ENCODE assay signal across 2 cellular contexts in the genomic region with DNA sequence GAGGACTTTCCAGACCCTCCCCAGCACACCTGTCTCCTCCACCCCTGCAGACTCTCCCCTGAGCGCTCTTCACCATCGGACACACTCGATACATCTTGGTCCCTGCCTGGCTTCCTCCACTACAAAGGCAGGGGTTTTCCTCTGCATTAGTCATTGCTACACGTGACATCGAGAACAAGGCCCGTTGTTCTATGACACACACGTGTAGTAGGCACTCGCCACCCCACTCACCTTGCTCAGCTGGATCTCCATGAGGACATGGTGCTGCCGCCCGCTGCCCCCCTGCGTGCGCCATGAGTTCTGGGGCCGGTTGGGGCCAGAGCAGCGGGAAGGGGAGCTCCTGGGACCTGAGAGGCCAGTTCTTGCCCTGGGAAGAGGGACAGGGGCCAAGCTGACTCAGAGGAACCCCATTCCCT.
TF ChIP-seq lines count a peak whose summit lies in the region.

No MANE protein-coding gene starts in this region.

TF ChIP-seq in GM12891, 5 proteins besides CTCF, POLR2A, EP300 and RAD21:
- TF ChIP-seq TAF1 (IDR thresholded peaks at IDR 0.05; ENCODE audit: low read depth, low read length) (no peak), POU2F2 (IDR thresholded peaks at IDR 0.05; ENCODE audit: low read depth, low read length) (no peak), PAX5 (IDR thresholded peaks at IDR 0.05; ENCODE audit: insufficient read depth, low read length, severe bottlenecking) (no peak), POLR2AphosphoS5 (IDR thresholded peaks at IDR 0.05; ENCODE audit: low read depth, low read length) (no peak), SPI1 (IDR thresholded peaks at IDR 0.05; ENCODE audit: low read depth, low read length) (no peak)

TF ChIP-seq in GM12878, 131 proteins besides CTCF, POLR2A, EP300 and RAD21 (continues in another document):
- TF ChIP-seq PAX5 (IDR thresholded peaks at IDR 0.05; ENCODE audit: borderline replicate concordance, low read depth, low read length), result 0 out of 2 replicates have a peak, but pooled peaks have one; percentile 27
- peak; percentile 94 for TF ChIP-seq RAD51 (IDR thresholded peaks at IDR 0.05)
- no peak for TF ChIP-seq ZZZ3 (IDR thresholded peaks at IDR 0.05; ENCODE audit: control insufficient read depth, insufficient read length, low read depth)
- TF ChIP-seq NR2C2 (IDR thresholded peaks at IDR 0.05; ENCODE audit: borderline replicate concordance, control insufficient read depth, insufficient read length, low read depth), result no peak
- no peak for TF ChIP-seq NFXL1 (IDR thresholded peaks at IDR 0.05; ENCODE audit: borderline replicate concordance)
- TF ChIP-seq ZNF217 (IDR thresholded peaks at IDR 0.05), result no peak
- TF ChIP-seq, protein P1, sequence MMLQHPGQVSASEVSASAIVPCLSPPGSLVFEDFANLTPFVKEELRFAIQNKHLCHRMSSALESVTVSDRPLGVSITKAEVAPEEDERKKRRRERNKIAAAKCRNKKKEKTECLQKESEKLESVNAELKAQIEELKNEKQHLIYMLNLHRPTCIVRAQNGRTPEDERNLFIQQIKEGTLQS (IDR thresholded peaks at IDR 0.05; ENCODE audit: borderline replicate concordance, extremely low read depth, low read depth, low read length), result peak; percentile 53; the same call in 1 of the 2 replicates
- TF ChIP-seq SREBF2 (IDR thresholded peaks at IDR 0.05; ENCODE audit: low read length), result no peak
- TF ChIP-seq SREBF1 (IDR thresholded peaks at IDR 0.05; ENCODE audit: low read length), result no peak
- TF ChIP-seq SUPT20H (IDR thresholded peaks at IDR 0.05; ENCODE audit: borderline replicate concordance, control insufficient read depth, low read depth, low read length), result no peak
- TF ChIP-seq POU2F2 (IDR thresholded peaks at IDR 0.05; ENCODE audit: borderline replicate concordance, low read depth, low read length), result no peak
- TF ChIP-seq, protein P2, sequence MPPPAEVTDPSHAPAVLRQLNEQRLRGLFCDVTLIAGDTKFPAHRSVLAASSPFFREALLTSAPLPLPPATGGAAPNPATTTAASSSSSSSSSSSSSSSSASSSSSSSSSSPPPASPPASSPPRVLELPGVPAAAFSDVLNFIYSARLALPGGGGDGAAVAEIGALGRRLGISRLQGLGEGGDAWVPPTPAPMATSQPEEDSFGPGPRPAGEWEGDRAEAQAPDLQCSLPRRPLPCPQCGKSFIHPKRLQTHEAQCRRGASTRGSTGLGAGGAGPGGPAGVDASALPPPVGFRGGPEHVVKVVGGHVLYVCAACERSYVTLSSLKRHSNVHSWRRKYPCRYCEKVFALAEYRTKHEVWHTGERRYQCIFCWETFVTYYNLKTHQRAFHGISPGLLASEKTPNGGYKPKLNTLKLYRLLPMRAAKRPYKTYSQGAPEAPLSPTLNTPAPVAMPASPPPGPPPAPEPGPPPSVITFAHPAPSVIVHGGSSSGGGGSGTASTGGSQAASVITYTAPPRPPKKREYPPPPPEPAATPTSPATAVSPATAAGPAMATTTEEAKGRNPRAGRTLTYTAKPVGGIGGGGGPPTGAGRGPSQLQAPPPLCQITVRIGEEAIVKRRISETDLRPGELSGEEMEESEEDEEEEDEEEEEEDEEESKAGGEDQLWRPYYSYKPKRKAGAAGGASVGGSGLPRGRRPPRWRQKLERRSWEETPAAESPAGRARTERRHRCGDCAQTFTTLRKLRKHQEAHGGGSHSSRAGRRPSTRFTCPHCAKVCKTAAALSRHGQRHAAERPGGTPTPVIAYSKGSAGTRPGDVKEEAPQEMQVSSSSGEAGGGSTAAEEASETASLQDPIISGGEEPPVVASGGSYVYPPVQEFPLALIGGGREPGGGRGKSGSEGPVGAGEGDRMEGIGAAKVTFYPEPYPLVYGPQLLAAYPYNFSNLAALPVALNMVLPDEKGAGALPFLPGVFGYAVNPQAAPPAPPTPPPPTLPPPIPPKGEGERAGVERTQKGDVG (CRISPR knock-in tag; IDR thresholded peaks at IDR 0.05), result no peak
- no peak for TF ChIP-seq EZH2 (IDR thresholded peaks at IDR 0.05; ENCODE audit: borderline replicate concordance, control insufficient read depth, low read depth, low read length)
- peak in 1 of 2 experiments; percentile 46; a peak in 1 of 4 replicates for TF ChIP-seq ETV6 (conservative IDR thresholded peaks at IDR 0.05 in 1 of 2, IDR thresholded peaks at IDR 0.05 in 1 of 2; ENCODE audit: borderline replicate concordance in 1 of 2, low read depth in 1 of 2)
- no peak for TF ChIP-seq JUND (IDR thresholded peaks at IDR 0.05; ENCODE audit: low read depth, low read length)
- TF ChIP-seq, protein P3, sequence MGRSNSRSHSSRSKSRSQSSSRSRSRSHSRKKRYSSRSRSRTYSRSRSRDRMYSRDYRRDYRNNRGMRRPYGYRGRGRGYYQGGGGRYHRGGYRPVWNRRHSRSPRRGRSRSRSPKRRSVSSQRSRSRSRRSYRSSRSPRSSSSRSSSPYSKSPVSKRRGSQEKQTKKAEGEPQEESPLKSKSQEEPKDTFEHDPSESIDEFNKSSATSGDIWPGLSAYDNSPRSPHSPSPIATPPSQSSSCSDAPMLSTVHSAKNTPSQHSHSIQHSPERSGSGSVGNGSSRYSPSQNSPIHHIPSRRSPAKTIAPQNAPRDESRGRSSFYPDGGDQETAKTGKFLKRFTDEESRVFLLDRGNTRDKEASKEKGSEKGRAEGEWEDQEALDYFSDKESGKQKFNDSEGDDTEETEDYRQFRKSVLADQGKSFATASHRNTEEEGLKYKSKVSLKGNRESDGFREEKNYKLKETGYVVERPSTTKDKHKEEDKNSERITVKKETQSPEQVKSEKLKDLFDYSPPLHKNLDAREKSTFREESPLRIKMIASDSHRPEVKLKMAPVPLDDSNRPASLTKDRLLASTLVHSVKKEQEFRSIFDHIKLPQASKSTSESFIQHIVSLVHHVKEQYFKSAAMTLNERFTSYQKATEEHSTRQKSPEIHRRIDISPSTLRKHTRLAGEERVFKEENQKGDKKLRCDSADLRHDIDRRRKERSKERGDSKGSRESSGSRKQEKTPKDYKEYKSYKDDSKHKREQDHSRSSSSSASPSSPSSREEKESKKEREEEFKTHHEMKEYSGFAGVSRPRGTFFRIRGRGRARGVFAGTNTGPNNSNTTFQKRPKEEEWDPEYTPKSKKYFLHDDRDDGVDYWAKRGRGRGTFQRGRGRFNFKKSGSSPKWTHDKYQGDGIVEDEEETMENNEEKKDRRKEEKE (IDR thresholded peaks at IDR 0.05), result no peak
- peak; percentile 84 for TF ChIP-seq NBN (IDR thresholded peaks at IDR 0.05)
- TF ChIP-seq FOXK2 (IDR thresholded peaks at IDR 0.05), result no peak
- TF ChIP-seq, protein P4, sequence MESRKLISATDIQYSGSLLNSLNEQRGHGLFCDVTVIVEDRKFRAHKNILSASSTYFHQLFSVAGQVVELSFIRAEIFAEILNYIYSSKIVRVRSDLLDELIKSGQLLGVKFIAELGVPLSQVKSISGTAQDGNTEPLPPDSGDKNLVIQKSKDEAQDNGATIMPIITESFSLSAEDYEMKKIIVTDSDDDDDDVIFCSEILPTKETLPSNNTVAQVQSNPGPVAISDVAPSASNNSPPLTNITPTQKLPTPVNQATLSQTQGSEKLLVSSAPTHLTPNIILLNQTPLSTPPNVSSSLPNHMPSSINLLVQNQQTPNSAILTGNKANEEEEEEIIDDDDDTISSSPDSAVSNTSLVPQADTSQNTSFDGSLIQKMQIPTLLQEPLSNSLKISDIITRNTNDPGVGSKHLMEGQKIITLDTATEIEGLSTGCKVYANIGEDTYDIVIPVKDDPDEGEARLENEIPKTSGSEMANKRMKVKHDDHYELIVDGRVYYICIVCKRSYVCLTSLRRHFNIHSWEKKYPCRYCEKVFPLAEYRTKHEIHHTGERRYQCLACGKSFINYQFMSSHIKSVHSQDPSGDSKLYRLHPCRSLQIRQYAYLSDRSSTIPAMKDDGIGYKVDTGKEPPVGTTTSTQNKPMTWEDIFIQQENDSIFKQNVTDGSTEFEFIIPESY (IDR thresholded peaks at IDR 0.05), result peak; percentile 81
- TF ChIP-seq CBFB (IDR thresholded peaks at IDR 0.05; ENCODE audit: low read depth), result no peak
- TF ChIP-seq CREB1 (IDR thresholded peaks at IDR 0.05; ENCODE audit: low read depth), result peak; percentile 66
- peak; percentile 48; the same call in 1 of the 2 replicates for TF ChIP-seq CREM (IDR thresholded peaks at IDR 0.05; ENCODE audit: low read depth)
- TF ChIP-seq NFYA (IDR thresholded peaks at IDR 0.05; ENCODE audit: borderline replicate concordance, low read depth, low read length), result no peak
- peak; percentile 58 for TF ChIP-seq IKZF1 (conservative IDR thresholded peaks at IDR 0.05)
- TF ChIP-seq EED (IDR thresholded peaks at IDR 0.05; ENCODE audit: low read depth), result no peak
- TF ChIP-seq CBX3 (IDR thresholded peaks at IDR 0.05; ENCODE audit: borderline replicate concordance, low read depth), result no peak
- TF ChIP-seq HDAC6 (IDR thresholded peaks at IDR 0.05; ENCODE audit: unreplicated experiment), result no peak
- no peak for TF ChIP-seq NFIC (IDR thresholded peaks at IDR 0.05; ENCODE audit: low read depth, low read length)
- no peak for TF ChIP-seq NR2C1 (IDR thresholded peaks at IDR 0.05)
- TF ChIP-seq, protein P5, sequence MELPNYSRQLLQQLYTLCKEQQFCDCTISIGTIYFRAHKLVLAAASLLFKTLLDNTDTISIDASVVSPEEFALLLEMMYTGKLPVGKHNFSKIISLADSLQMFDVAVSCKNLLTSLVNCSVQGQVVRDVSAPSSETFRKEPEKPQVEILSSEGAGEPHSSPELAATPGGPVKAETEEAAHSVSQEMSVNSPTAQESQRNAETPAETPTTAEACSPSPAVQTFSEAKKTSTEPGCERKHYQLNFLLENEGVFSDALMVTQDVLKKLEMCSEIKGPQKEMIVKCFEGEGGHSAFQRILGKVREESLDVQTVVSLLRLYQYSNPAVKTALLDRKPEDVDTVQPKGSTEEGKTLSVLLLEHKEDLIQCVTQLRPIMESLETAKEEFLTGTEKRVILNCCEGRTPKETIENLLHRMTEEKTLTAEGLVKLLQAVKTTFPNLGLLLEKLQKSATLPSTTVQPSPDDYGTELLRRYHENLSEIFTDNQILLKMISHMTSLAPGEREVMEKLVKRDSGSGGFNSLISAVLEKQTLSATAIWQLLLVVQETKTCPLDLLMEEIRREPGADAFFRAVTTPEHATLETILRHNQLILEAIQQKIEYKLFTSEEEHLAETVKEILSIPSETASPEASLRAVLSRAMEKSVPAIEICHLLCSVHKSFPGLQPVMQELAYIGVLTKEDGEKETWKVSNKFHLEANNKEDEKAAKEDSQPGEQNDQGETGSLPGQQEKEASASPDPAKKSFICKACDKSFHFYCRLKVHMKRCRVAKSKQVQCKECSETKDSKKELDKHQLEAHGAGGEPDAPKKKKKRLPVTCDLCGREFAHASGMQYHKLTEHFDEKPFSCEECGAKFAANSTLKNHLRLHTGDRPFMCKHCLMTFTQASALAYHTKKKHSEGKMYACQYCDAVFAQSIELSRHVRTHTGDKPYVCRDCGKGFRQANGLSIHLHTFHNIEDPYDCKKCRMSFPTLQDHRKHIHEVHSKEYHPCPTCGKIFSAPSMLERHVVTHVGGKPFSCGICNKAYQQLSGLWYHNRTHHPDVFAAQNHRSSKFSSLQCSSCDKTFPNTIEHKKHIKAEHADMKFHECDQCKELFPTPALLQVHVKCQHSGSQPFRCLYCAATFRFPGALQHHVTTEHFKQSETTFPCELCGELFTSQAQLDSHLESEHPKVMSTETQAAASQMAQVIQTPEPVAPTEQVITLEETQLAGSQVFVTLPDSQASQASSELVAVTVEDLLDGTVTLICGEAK (IDR thresholded peaks at IDR 0.05; ENCODE audit: borderline replicate concordance), result no peak
- no peak for TF ChIP-seq LARP7 (IDR thresholded peaks at IDR 0.05)
- no peak for TF ChIP-seq BCL11A (IDR thresholded peaks at IDR 0.05; ENCODE audit: low read depth, low read length)
- peak; percentile 66 for TF ChIP-seq JUNB (IDR thresholded peaks at IDR 0.05)
- no peak for TF ChIP-seq CHD4 (IDR thresholded peaks at IDR 0.05)
- TF ChIP-seq STAT3 (IDR thresholded peaks at IDR 0.05; ENCODE audit: low read depth, low read length), result no peak
- no peak for TF ChIP-seq MEF2A (IDR thresholded peaks at IDR 0.05; ENCODE audit: insufficient read depth, low read depth, low read length)
- TF ChIP-seq CEBPB (IDR thresholded peaks at IDR 0.05; ENCODE audit: borderline replicate concordance in 1 of 2, low read depth in 2 of 2, low read length in 2 of 2), result no peak
- no peak for TF ChIP-seq RBBP5 (conservative IDR thresholded peaks at IDR 0.05)
- no peak for TF ChIP-seq SMARCA5 (IDR thresholded peaks at IDR 0.05)
- TF ChIP-seq, protein P6, sequence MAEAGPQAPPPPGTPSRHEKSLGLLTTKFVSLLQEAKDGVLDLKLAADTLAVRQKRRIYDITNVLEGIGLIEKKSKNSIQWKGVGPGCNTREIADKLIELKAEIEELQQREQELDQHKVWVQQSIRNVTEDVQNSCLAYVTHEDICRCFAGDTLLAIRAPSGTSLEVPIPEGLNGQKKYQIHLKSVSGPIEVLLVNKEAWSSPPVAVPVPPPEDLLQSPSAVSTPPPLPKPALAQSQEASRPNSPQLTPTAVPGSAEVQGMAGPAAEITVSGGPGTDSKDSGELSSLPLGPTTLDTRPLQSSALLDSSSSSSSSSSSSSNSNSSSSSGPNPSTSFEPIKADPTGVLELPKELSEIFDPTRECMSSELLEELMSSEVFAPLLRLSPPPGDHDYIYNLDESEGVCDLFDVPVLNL (IDR thresholded peaks at IDR 0.05; ENCODE audit: low read depth, low read length), result no peak
- TF ChIP-seq, protein P7, sequence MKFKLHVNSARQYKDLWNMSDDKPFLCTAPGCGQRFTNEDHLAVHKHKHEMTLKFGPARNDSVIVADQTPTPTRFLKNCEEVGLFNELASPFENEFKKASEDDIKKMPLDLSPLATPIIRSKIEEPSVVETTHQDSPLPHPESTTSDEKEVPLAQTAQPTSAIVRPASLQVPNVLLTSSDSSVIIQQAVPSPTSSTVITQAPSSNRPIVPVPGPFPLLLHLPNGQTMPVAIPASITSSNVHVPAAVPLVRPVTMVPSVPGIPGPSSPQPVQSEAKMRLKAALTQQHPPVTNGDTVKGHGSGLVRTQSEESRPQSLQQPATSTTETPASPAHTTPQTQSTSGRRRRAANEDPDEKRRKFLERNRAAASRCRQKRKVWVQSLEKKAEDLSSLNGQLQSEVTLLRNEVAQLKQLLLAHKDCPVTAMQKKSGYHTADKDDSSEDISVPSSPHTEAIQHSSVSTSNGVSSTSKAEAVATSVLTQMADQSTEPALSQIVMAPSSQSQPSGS (IDR thresholded peaks at IDR 0.05; ENCODE audit: low read length), result no peak
- TF ChIP-seq RCOR1 (conservative IDR thresholded peaks at IDR 0.05; ENCODE audit: low read depth, low read length), result no peak
- no peak for TF ChIP-seq MTA2 (IDR thresholded peaks at IDR 0.05; ENCODE audit: low read depth)
- no peak for TF ChIP-seq IRF4 (IDR thresholded peaks at IDR 0.05; ENCODE audit: low read depth, low read length)
- no peak for TF ChIP-seq KDM1A (IDR thresholded peaks at IDR 0.05; ENCODE audit: borderline replicate concordance)
- no peak for TF ChIP-seq ZSCAN29 (IDR thresholded peaks at IDR 0.05)
- TF ChIP-seq CBX5 (IDR thresholded peaks at IDR 0.05; ENCODE audit: low read depth), result no peak
- no peak for TF ChIP-seq SMAD1 (IDR thresholded peaks at IDR 0.05; ENCODE audit: low read depth, partially characterized antibody)
- TF ChIP-seq ESRRA (IDR thresholded peaks at IDR 0.05; ENCODE audit: low read length), result no peak
- TF ChIP-seq YY1 (IDR thresholded peaks at IDR 0.05; ENCODE audit: low read depth, low read length), result no peak
- no peak for TF ChIP-seq ZNF274 (IDR thresholded peaks at IDR 0.05; ENCODE audit: insufficient read depth, insufficient read length)
